ENCODE assay signal across 9 cellular contexts in the genomic region with DNA sequence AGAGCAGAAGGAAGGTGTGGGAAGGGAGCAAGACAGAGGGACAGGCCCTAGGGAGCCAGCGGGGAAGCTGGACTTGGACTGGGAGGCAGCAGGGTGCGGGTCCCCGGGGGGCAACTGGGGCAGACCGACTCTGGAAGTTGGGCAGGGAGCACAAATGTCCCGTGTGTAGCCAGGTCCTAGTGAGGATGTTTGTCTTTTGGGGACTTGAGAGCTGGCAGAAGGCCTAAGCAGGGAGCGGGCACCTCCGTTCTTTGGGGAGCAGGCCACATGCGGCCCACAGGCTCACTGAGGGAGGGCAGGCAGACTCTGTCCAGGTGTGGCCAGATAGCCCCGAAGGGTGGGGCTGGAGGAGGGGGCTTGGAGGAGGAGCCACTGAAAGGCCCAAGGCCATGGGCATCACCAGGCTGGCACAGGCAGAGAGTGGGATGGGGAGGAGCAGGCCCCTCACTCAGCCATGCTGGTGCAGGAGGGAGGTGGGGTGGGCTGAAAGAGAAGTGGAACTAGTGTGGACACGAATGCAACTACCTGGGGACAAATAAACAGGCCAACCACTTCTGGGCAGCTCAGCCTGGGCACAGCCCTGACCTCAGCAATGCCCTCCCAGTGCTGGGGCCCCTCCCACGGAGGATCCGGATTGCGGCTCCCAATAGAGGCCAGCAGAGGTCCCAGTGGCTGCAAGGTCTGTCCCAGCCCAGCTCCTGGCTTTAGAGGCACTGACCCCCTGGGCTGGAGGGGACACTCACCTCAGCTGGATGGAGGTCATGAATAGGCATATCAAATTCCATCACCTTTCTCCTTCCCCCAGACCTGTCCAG. TPM values are rescaled to one million over a fixed set of nuclear protein-coding genes. Genes with fewer than 3 reads are reported as not detected.
DNase-seq lines count a peak whose midpoint lies in the region; ATAC-seq, FAIRE-seq and TF ChIP-seq lines count a peak whose summit lies in the region.
"Had no signal": no experiment of that assay in that cellular context is flagged by ENCODE, and none has a peak within 500 bp of the region (broad histone marks: within the 10 kb centered on the region; RNA-seq: fewer than 3 reads in every experiment).

No MANE protein-coding gene starts in this region.

- H3K79me2 ChIP-seq in K562 (ENCODE audit: control insufficient read depth, insufficient read depth, low read length): no peaks in the 10 kb centered on the region

- POLR2A ChIA-PET in K562 (lab: Yijun Ruan, JAX): interaction anchor here (0.6 to 4.8 kb wide), 8 partner anchors 10 to 135 kb away, joined by 3 to 35 read pairs (median 6); no protein-coding TSS in a partner anchor

- FAIRE-seq in K562 (lab: Jason Lieb, UNC) (no peak), kidney (lab: Jason Lieb, UNC) (no peak)

- WGBS in K562 (ENCODE audit: insufficient coverage, low coverage, missing lambda C conversion rate): 22% methylated on average over 13 of the region's 13 CpGs

- CTCF ChIA-PET in K562 (lab: Yijun Ruan, JAX; ENCODE audit: low intra/inter-chr PET ratio): interaction anchor here (2.2 kb wide), 1 partner anchor 17 kb away, joined by 7 read pairs; no protein-coding TSS in a partner anchor

- intact Hi-C loops in K562 (cut with micrococcal nuclease): no loop called here
- intact Hi-C loops in kidney (cut with DNase I): no loop called here

- no peaks in the 10 kb centered on the region for H3K9me3 Mint-ChIP-seq in stimulated activated naive B cell treated with anti-CD40 and anti-IgM and Interleukin-4, amounts not matched to agents 10 μg/mL and 1 μg/mL and 100 μg/mL, for 72 hours
- H3K9me3 Mint-ChIP-seq: dendritic cell treated with granulocyte-macrophage colony-stimulating factor and Interleukin-4, amounts not matched to agents 40 ng/mL and 50 ng/mL, for 4 days had no signal

- peaks cover 10 to 13% of the 10 kb centered on the region in 2 donors for H3K4me1 Mint-ChIP-seq in stimulated activated naive B cell treated with anti-CD40 and anti-IgM and Interleukin-4, amounts not matched to agents 10 μg/mL and 1 μg/mL and 100 μg/mL, for 72 hours

- no TSS peak for BruUV-seq in K562 (replicated peaks; lab: Mats Ljungman, UMichigan)

- no peak for TF ChIP-seq POLR2A in K562 (conservative IDR thresholded peaks at IDR 0.05)

- H3K27me3 ChIP-seq in H7 (ENCODE audit: control insufficient read depth, insufficient read depth, low read length) (peaks cover 35% of the 10 kb centered on the region), K562 (ENCODE audit: control insufficient read depth in 2 of 2, insufficient read depth in 2 of 2, low read length in 2 of 2) (peaks cover 51 to 85% of the 10 kb centered on the region in 2 experiments)

- peak in 1 of 2 experiments; percentile 56; a peak in 2 of 4 replicates for TF ChIP-seq RAD21 in K562 (CRISPR knock-in tag; conservative IDR thresholded peaks at IDR 0.05 in 1 of 2, IDR thresholded peaks at IDR 0.05 in 1 of 2)

- H3K4me3 Mint-ChIP-seq in stimulated activated naive B cell treated with anti-CD40 and anti-IgM and Interleukin-4, amounts not matched to agents 10 μg/mL and 1 μg/mL and 100 μg/mL, for 72 hours: no peak overlapping the region

- H3K9ac ChIP-seq in K562 (ENCODE audit: insufficient read depth in 1 of 2, low read depth in 2 of 2, low read length in 2 of 2) (no peak overlapping the region), kidney (ENCODE audit: low read length in 2 of 2) (peak overlapping the region in 1 of 2 donors; percentile 67)

- peaks cover 59% of the 10 kb centered on the region for H4K20me1 ChIP-seq in K562 (replicated peaks; ENCODE audit: control insufficient read depth, insufficient read depth, low read length)

- TF ChIP-seq EP300 in K562 (IDR thresholded peaks at IDR 0.05; ENCODE audit: low read length): no peak

- H3K36me3 ChIP-seq in H7 (replicated peaks; ENCODE audit: control insufficient read depth, insufficient read depth, low read length): no peaks in the 10 kb centered on the region
- no peaks in the 10 kb centered on the region for H3K36me3 ChIP-seq in K562 (ENCODE audit: control insufficient read depth, insufficient read depth, low read length)
- no peaks in the 10 kb centered on the region for H3K36me3 ChIP-seq in kidney (ENCODE audit: control insufficient read depth in 1 of 2, insufficient read depth in 2 of 2, low read length in 2 of 2)

- H3K4me1 ChIP-seq in K562 (replicated peaks in 1 of 2; ENCODE audit: control insufficient read depth in 2 of 2, insufficient read depth in 2 of 2, low read length in 2 of 2) (peaks cover 0 to 38% of the 10 kb centered on the region in 2 experiments; a peak in 2 of 5 replicates), kidney (ENCODE audit: control insufficient read depth in 1 of 2, insufficient read depth in 1 of 2, low read depth in 1 of 2, low read length in 2 of 2) (peaks cover 4 to 23% of the 10 kb centered on the region in 2 donors)

- H3K9me3 ChIP-seq in K562 (replicated peaks; ENCODE audit: control insufficient read depth, insufficient read depth, low read depth, low read length): no peaks in the 10 kb centered on the region
- H3K9me3 ChIP-seq in kidney (ENCODE audit: control insufficient read depth in 1 of 2, low read length in 2 of 2): no peaks in the 10 kb centered on the region

- no peak overlapping the region for H2AFZ ChIP-seq in K562 (ENCODE audit: low read depth, low read length)

- no peak overlapping the region for H3K4me2 ChIP-seq in K562 (ENCODE audit: insufficient read depth, low read length)

- ATAC-seq in K562 (peak; percentile 74), GM19452 (IDR thresholded peaks at IDR 0.05; ENCODE audit: unreplicated experiment) (no peak), HG03097 (IDR thresholded peaks at IDR 0.05; ENCODE audit: low FRiP score, unreplicated experiment) (no peak)
- no peak for ATAC-seq in stimulated activated naive B cell treated with anti-CD40 and anti-IgM and Interleukin-4, amounts not matched to agents 10 μg/mL and 1 μg/mL and 100 μg/mL, for 72 hours (replicated peaks)

- H3K4me3 ChIP-seq in H7 (ENCODE audit: insufficient read depth, low read depth, low read length) (no peak overlapping the region; the same call in 1 of the 2 replicates), K562 (no peak overlapping the region), kidney (ENCODE audit: low read length in 2 of 2) (peak overlapping the region in 1 of 2 donors; percentile 59)

- in situ Hi-C loops in K562 (cut with MboI): no loop called here

- H3K27me3 Mint-ChIP-seq in stimulated activated naive B cell treated with anti-CD40 and anti-IgM and Interleukin-4, amounts not matched to agents 10 μg/mL and 1 μg/mL and 100 μg/mL, for 72 hours: peaks cover 39 to 41% of the 10 kb centered on the region in 2 donors

- peak; percentile 62 to 77 (median 63) for TF ChIP-seq CTCF in K562 (IDR thresholded peaks at IDR 0.05 in 2 of 3, conservative IDR thresholded peaks at IDR 0.05 in 1 of 3; ENCODE audit: insufficient read depth in 2 of 3, low read depth in 1 of 3, low read length in 3 of 3)
- no peak for TF ChIP-seq CTCF in kidney (IDR thresholded peaks at IDR 0.05; ENCODE audit: borderline replicate concordance, extremely low read depth, insufficient read depth)

- peaks cover 4% of the 10 kb centered on the region for H3K9me1 ChIP-seq in K562 (ENCODE audit: control insufficient read depth, insufficient read depth, low read length)

- H3K27ac ChIP-seq in K562 (ENCODE audit: extremely low read depth, low read depth, low read length) (no peak overlapping the region), kidney (ENCODE audit: low read depth in 2 of 2, low read length in 2 of 2) (no peak overlapping the region)

- DNase-seq in H7 (peak; percentile 90), K562 (ENCODE audit: extremely low read depth in 1 of 4, low spot score in 3 of 4) (peak; percentile 59 to 90 (median 87)), kidney (peak; percentile 78), SKM-1 treated with dmso at 0.1 percent for 144 hours (lab: John Stamatoyannopoulos, UW; ENCODE audit: unreplicated experiment) (no peak), NCI-H146 treated with DMSO at 0.1 percent for 48 hours (lab: John Stamatoyannopoulos, UW; ENCODE audit: unreplicated experiment) (no peak)
- no peak for DNase-seq in stimulated activated naive B cell treated with anti-CD40 and anti-IgM and Interleukin-4, amounts not matched to agents 10 μg/mL and 1 μg/mL and 100 μg/mL, for 72 hours

- H3K27ac Mint-ChIP-seq in stimulated activated naive B cell treated with anti-CD40 and anti-IgM and Interleukin-4, amounts not matched to agents 10 μg/mL and 1 μg/mL and 100 μg/mL, for 72 hours: peak overlapping the region; percentile 82
- H3K27ac Mint-ChIP-seq: dendritic cell treated with granulocyte-macrophage colony-stimulating factor and Interleukin-4, amounts not matched to agents 40 ng/mL and 50 ng/mL, for 4 days had no signal

- peaks cover 10 to 19% of the 10 kb centered on the region in 2 donors for H3K36me3 Mint-ChIP-seq in stimulated activated naive B cell treated with anti-CD40 and anti-IgM and Interleukin-4, amounts not matched to agents 10 μg/mL and 1 μg/mL and 100 μg/mL, for 72 hours

RNA-seq across cellular contexts. Expression of gene SCARF2, which starts 1.3 kb away (rescaled TPM):
- 11.5 and 15.0 TPM in 2 replicates for total RNA-seq in H7 (2014; rRNA removed; shearing (Covaris generic))
- total RNA-seq in K562 (2011; cell fraction: chromatin; rRNA removed; ENCODE audit: low replicate concordance): 0.65 TPM in 1 of 2 replicates, not detected in the other
- total RNA-seq in K562 (2011; cell fraction: nucleolus; rRNA removed): 0.50 and 0.92 TPM in 2 replicates
- total RNA-seq in K562 (2011; cell fraction: nucleoplasm; rRNA removed): 0.15 TPM in 2 replicates
- total RNA-seq in K562 (2014; rRNA removed) (0.20 and 0.32 TPM in 2 replicates), K562 (2014; rRNA removed; fragmentation: Illumina TruSeq; extraction: Trizol) (not detected in 2 replicates), K562 (2015; rRNA removed; fragmentation: Illumina TruSeq; extraction: Trizol) (not detected in 2 replicates), K562 (2021) (0.13 and 0.29 TPM in 2 replicates), kidney (12.3 TPM)
- polyA plus RNA-seq in K562 (2011; rRNA removed) (0.06 and 0.26 TPM in 2 replicates), K562 (2014; fragmentation: Illumina TruSeq; extraction: Trizol) (not detected in 2 replicates), K562 (2014; fragmentation: Nextera tagmentation; extraction: Ambion mirVana) (not detected), K562 (2014; rRNA removed) (0.13 and 0.23 TPM in 2 replicates), kidney (ENCODE audit: insufficient read depth, low read depth, low replicate concordance) (5.0 TPM)
- polyA plus RNA-seq in K562 (2011; cell fraction: cytosol; rRNA removed): 0.15 and 0.25 TPM in 2 replicates
- 0.61 and 0.65 TPM in 2 replicates for polyA plus RNA-seq in K562 (2011; cell fraction: nucleus; rRNA removed)
- 0.21 and 1.3 TPM in 2 replicates for polyA plus RNA-seq in K562 (2012)
- polyA minus RNA-seq in K562 (2011; rRNA and poly(A)+ RNA removed): not detected in 2 replicates
- not detected in 2 replicates for polyA minus RNA-seq in K562 (2011; cell fraction: cytosol; rRNA and poly(A)+ RNA removed)
- 0.22 and 0.27 TPM in 2 replicates for polyA minus RNA-seq in K562 (2011; cell fraction: nucleus; rRNA and poly(A)+ RNA removed)

RNA-seq across cellular contexts. Expression of gene ZNF74, which starts 44.9 kb away (rescaled TPM):
- total RNA-seq in H7 (2014; rRNA removed; shearing (Covaris generic)): 67.5 and 69.6 TPM in 2 replicates
- total RNA-seq in K562 (2011; cell fraction: chromatin; rRNA removed; ENCODE audit: low replicate concordance): 36.8 and 68.2 TPM in 2 replicates
- total RNA-seq in K562 (2011; cell fraction: nucleolus; rRNA removed): 55.4 and 63.2 TPM in 2 replicates
- 50.2 and 53.7 TPM in 2 replicates for total RNA-seq in K562 (2011; cell fraction: nucleoplasm; rRNA removed)
- total RNA-seq in K562 (2014; rRNA removed) (49.2 and 56.7 TPM in 2 replicates), K562 (2014; rRNA removed; fragmentation: Illumina TruSeq; extraction: Trizol) (17.4 and 20.5 TPM in 2 replicates), K562 (2015; rRNA removed; fragmentation: Illumina TruSeq; extraction: Trizol) (31.5 and 32.5 TPM in 2 replicates), K562 (2021) (53.5 and 55.7 TPM in 2 replicates), kidney (6.5 TPM)
- polyA plus RNA-seq in K562 (2011; rRNA removed) (33.8 and 49.7 TPM in 2 replicates), K562 (2014; fragmentation: Illumina TruSeq; extraction: Trizol) (22.8 and 24.5 TPM in 2 replicates), K562 (2014; fragmentation: Nextera tagmentation; extraction: Ambion mirVana) (1 to 10 TPM; 2.4 to 3.7 TPM), K562 (2014; rRNA removed) (37.1 and 62.8 TPM in 2 replicates), kidney (ENCODE audit: insufficient read depth, low read depth, low replicate concordance) (3.7 TPM)
- 56.9 and 67.4 TPM in 2 replicates for polyA plus RNA-seq in K562 (2011; cell fraction: cytosol; rRNA removed)
- 42.8 and 56.1 TPM in 2 replicates for polyA plus RNA-seq in K562 (2011; cell fraction: nucleus; rRNA removed)
- 31.5 and 39.9 TPM in 2 replicates for polyA plus RNA-seq in K562 (2012)
- 32.6 and 33.0 TPM in 2 replicates for polyA minus RNA-seq in K562 (2011; rRNA and poly(A)+ RNA removed)
- polyA minus RNA-seq in K562 (2011; cell fraction: cytosol; rRNA and poly(A)+ RNA removed): 39.3 and 58.2 TPM in 2 replicates
- polyA minus RNA-seq in K562 (2011; cell fraction: nucleus; rRNA and poly(A)+ RNA removed): 23.6 and 28.3 TPM in 2 replicates

RNA-seq across cellular contexts. Expression of gene KLHL22, which starts 56.7 kb away (rescaled TPM):
- total RNA-seq in H7 (2014; rRNA removed; shearing (Covaris generic)): 21.4 and 28.9 TPM in 2 replicates
- 116 and 152 TPM in 2 replicates for total RNA-seq in K562 (2011; cell fraction: chromatin; rRNA removed; ENCODE audit: low replicate concordance)
- 68.5 and 75.0 TPM in 2 replicates for total RNA-seq in K562 (2011; cell fraction: nucleolus; rRNA removed)
- total RNA-seq in K562 (2011; cell fraction: nucleoplasm; rRNA removed): 88.1 and 101 TPM in 2 replicates
- total RNA-seq in K562 (2014; rRNA removed) (15.1 and 15.6 TPM in 2 replicates), K562 (2014; rRNA removed; fragmentation: Illumina TruSeq; extraction: Trizol) (13.5 and 15.3 TPM in 2 replicates), K562 (2015; rRNA removed; fragmentation: Illumina TruSeq; extraction: Trizol) (15.2 and 15.7 TPM in 2 replicates), K562 (2021) (20.1 and 21.1 TPM in 2 replicates), kidney (22.4 TPM)
- polyA plus RNA-seq in K562 (2011; rRNA removed) (25.6 and 43.0 TPM in 2 replicates), K562 (2014; fragmentation: Illumina TruSeq; extraction: Trizol) (15.4 and 16.5 TPM in 2 replicates), K562 (2014; fragmentation: Nextera tagmentation; extraction: Ambion mirVana) (1 to 10 TPM; 1.3 to 1.8 TPM), K562 (2014; rRNA removed) (15.8 and 18.6 TPM in 2 replicates), kidney (ENCODE audit: insufficient read depth, low read depth, low replicate concordance) (24.3 TPM)
- polyA plus RNA-seq in K562 (2011; cell fraction: cytosol; rRNA removed): 24.5 and 36.2 TPM in 2 replicates
- polyA plus RNA-seq in K562 (2011; cell fraction: nucleus; rRNA removed): 73.7 and 92.5 TPM in 2 replicates
- polyA plus RNA-seq in K562 (2012): 15.0 and 42.6 TPM in 2 replicates
- 24.1 and 42.3 TPM in 2 replicates for polyA minus RNA-seq in K562 (2011; rRNA and poly(A)+ RNA removed)
- 13.4 and 21.4 TPM in 2 replicates for polyA minus RNA-seq in K562 (2011; cell fraction: cytosol; rRNA and poly(A)+ RNA removed)
- polyA minus RNA-seq in K562 (2011; cell fraction: nucleus; rRNA and poly(A)+ RNA removed): 36.2 and 65.9 TPM in 2 replicates

Comparison
In these comparisons a context has a peak if more than half of its experiments do, and no peak if none do; other contexts are left out.
1. DNase-seq: peak in H7 (single experiment), K562 (4 of 4) and kidney (single experiment); none in stimulated activated naive B cell treated with anti-CD40 and anti-IgM and Interleukin-4, amounts not matched to agents 10 μg/mL and 1 μg/mL and 100 μg/mL, for 72 hours (single experiment), SKM-1 treated with dmso at 0.1 percent for 144 hours (single experiment) and NCI-H146 treated with DMSO at 0.1 percent for 48 hours (single experiment).